Comparison of ENCODE assay signal across 26 cellular contexts in genomic region chr3:53579636-53580035, GRCh38.
"Had no signal": no experiment of that assay in that cellular context is flagged by ENCODE, and none has a peak within 500 bp of the region (broad histone marks: within the 10 kb centered on the region; RNA-seq: fewer than 3 reads in every experiment).

No MANE protein-coding gene starts in this region.

- H3K9me3 Mint-ChIP-seq: activated CD4-positive, alpha-beta memory T cell treated with anti-CD3 and anti-CD28 coated beads for 36 hours; activated CD4-positive, alpha-beta T cell treated with anti-CD3 and anti-CD28 coated beads, Interleukin-2, amount 10 ng/mL, durations not matched to agents 7 days and 5 days; activated naive CD4-positive, alpha-beta T cell treated with anti-CD3 and anti-CD28 coated beads, Interleukin-2, amount 50 U/mL, for 72 hours; activated naive CD8-positive, alpha-beta T cell treated with anti-CD3 and anti-CD28 coated beads, Interleukin-2, amount 50 U/mL, for 24 hours; activated T-cell treated with anti-CD3 and anti-CD28 coated beads, Interleukin-2, amount 50 U/mL, for 4 hours; brain; central memory CD8-positive, alpha-beta T cell; T-cell had no signal

- DNase-seq: activated CD4-positive, alpha-beta memory T cell treated with anti-CD3 and anti-CD28 coated beads for 36 hours; activated CD4-positive, alpha-beta T cell treated with anti-CD3 and anti-CD28 coated beads, Interleukin-2, amount 10 ng/mL, durations not matched to agents 7 days and 5 days; activated CD4-positive, CD25-positive, alpha-beta regulatory T cell; activated CD8-positive, alpha-beta memory T cell treated with anti-CD3 and anti-CD28 coated beads for 24 hours; activated effector memory CD4-positive, alpha-beta T cell treated with anti-CD3 and anti-CD28 coated beads, Interleukin-2, amount 50 U/mL, for 16 hours; activated naive CD4-positive, alpha-beta T cell treated with Interleukin-2 at 50 U/mL for 16 hours; activated naive CD8-positive, alpha-beta T cell treated with anti-CD3 and anti-CD28 coated beads, Interleukin-2, amount 50 U/mL, for 24 hours; activated T-cell treated with anti-CD3 and anti-CD28 coated beads, Interleukin-2, amount 50 U/mL, for 4 hours; amniotic stem cell; IMR-90; Kasumi-1; KBM-7; NCI-H1048; NCI-H187; NCI-H2171; NCI-H226; NCI-H510A; NCI-H526 treated with DMSO at 0.1 percent for 48 hours; PC-9; T-cell; T1000 had no signal

- H3K4me2 ChIP-seq: PC-9 had no signal

- H3K27ac Mint-ChIP-seq: activated CD4-positive, alpha-beta memory T cell treated with anti-CD3 and anti-CD28 coated beads for 36 hours; activated CD4-positive, alpha-beta T cell treated with anti-CD3 and anti-CD28 coated beads, Interleukin-2, amount 10 ng/mL, durations not matched to agents 7 days and 5 days; activated naive CD4-positive, alpha-beta T cell treated with anti-CD3 and anti-CD28 coated beads, Interleukin-2, amount 50 U/mL, for 72 hours; activated naive CD8-positive, alpha-beta T cell treated with anti-CD3 and anti-CD28 coated beads, Interleukin-2, amount 50 U/mL, for 24 hours; brain; T-cell had no signal

- H2AFZ ChIP-seq: PC-9 had no signal

- H3K4me1 Mint-ChIP-seq: central memory CD8-positive, alpha-beta T cell had no signal

- H3K4me3 ChIP-seq: PC-9, SK-N-MC had no signal

- H3K27ac ChIP-seq: PC-9, SK-N-MC, VCaP had no signal

- H3K36me3 Mint-ChIP-seq: activated CD4-positive, alpha-beta memory T cell treated with anti-CD3 and anti-CD28 coated beads for 36 hours; activated naive CD4-positive, alpha-beta T cell treated with anti-CD3 and anti-CD28 coated beads, Interleukin-2, amount 50 U/mL, for 72 hours; brain; T-cell had no signal

- H3K4me3 Mint-ChIP-seq: activated CD4-positive, alpha-beta memory T cell treated with anti-CD3 and anti-CD28 coated beads for 36 hours; activated CD4-positive, alpha-beta T cell treated with anti-CD3 and anti-CD28 coated beads, Interleukin-2, amount 10 ng/mL, durations not matched to agents 7 days and 5 days; activated naive CD8-positive, alpha-beta T cell treated with anti-CD3 and anti-CD28 coated beads, Interleukin-2, amount 50 U/mL, for 24 hours; activated T-cell treated with anti-CD3 and anti-CD28 coated beads, Interleukin-2, amount 50 U/mL, for 4 hours; brain; central memory CD8-positive, alpha-beta T cell; T-cell had no signal
